In the genomic region with DNA sequence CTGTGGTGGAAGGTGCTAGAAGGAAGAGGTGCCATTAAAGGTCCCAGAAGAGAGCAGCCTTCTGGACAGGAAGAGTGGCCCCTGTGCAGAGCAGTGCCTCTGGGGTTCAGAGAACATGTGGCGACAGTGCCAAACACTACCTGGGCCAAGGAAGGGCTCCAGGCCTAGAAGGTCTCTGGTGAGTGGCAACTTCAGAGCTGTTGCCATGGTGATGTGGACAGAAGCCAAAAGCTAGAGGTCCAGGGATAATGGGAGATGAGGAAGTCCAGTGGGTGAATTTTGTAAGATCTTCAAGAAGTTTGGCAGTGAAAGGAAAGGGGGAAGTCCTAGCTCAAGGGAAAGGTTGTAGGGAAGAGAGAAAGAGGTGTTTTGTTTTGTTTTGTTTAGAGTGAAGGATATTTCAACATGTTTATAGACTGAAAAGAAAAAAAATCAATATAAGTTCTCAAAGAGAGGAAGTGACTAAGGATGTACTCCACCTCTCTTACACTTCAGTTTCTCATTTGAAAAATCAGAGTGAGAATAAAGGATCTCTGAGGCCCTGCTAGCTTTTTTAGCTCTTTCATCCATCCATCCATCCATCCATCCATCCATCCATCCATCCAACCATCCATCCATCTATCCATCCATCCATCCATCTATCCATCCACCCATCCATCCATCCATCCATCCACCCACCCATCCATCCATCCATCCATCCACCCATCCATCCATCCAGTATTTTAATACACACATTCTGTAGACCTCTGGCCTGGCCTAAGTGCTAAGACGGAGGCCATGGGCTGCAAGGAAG, we compare ENCODE assay signal across 9 cellular contexts.
DNase-seq lines count a peak whose midpoint lies in the region; ATAC-seq and TF ChIP-seq lines count a peak whose summit lies in the region.
"Had no signal": no experiment of that assay in that cellular context is flagged by ENCODE, and none has a peak within 500 bp of the region (broad histone marks: within the 10 kb centered on the region; RNA-seq: fewer than 3 reads in every experiment).

No MANE protein-coding gene starts in this region.

- H3K27ac Mint-ChIP-seq in CD14-positive monocyte = peak overlapping the region; percentile 80 to 97 (median 92)
- H3K27ac Mint-ChIP-seq in T-helper 1 cell treated with Interleukin-12 subunit alpha and Interleukin-12 subunit beta and Interleukin-4 antibody, amounts not matched to agents 30 μg/mL and 1 μg/mL, for 36 hours = peak overlapping the region; percentile 86

- peak overlapping the region; percentile 4 to 53 for H3K4me3 Mint-ChIP-seq in CD14-positive monocyte
- peak overlapping the region; percentile 49 for H3K4me3 Mint-ChIP-seq in T-helper 1 cell treated with Interleukin-12 subunit alpha and Interleukin-12 subunit beta and Interleukin-4 antibody, amounts not matched to agents 30 μg/mL and 1 μg/mL, for 36 hours

- H3K27ac ChIP-seq in foreskin keratinocyte = peak overlapping the region; percentile 2

- DNase-seq in CD14-positive monocyte (ENCODE audit: low spot score) (no peak), HCEC 1CT (peak; percentile 65), foreskin keratinocyte (peak in 1 of 2 donors; percentile 66), NCI-H2107 treated with DMSO at 0.1 percent for 48 hours (lab: John Stamatoyannopoulos, UW; ENCODE audit: unreplicated experiment) (no peak), T-helper 9 cell (no peak)
- DNase-seq: KBM-7 had no signal

- H3K27me3 ChIP-seq in foreskin keratinocyte = no peaks in the 10 kb centered on the region

- H3K4me1 Mint-ChIP-seq in CD14-positive monocyte = peaks cover 65% of the 10 kb centered on the region
- H3K4me1 Mint-ChIP-seq in T-helper 1 cell treated with Interleukin-12 subunit alpha and Interleukin-12 subunit beta and Interleukin-4 antibody, amounts not matched to agents 30 μg/mL and 1 μg/mL, for 36 hours (ENCODE audit: low read depth) = peaks cover 54% of the 10 kb centered on the region

- no peaks in the 10 kb centered on the region for H3K36me3 Mint-ChIP-seq in CD14-positive monocyte
- no peaks in the 10 kb centered on the region for H3K36me3 Mint-ChIP-seq in T-helper 1 cell treated with Interleukin-12 subunit alpha and Interleukin-12 subunit beta and Interleukin-4 antibody, amounts not matched to agents 30 μg/mL and 1 μg/mL, for 36 hours (ENCODE audit: low read depth)

- no peak for TF ChIP-seq CTCF in CD14-positive monocyte (IDR thresholded peaks at IDR 0.05)
- no peak for TF ChIP-seq CTCF in foreskin keratinocyte (conservative IDR thresholded peaks at IDR 0.05)

- H3K9me3 Mint-ChIP-seq in CD14-positive monocyte = peaks cover 0 to 2% (median 0%) of the 10 kb centered on the region in 7 donors
- H3K9me3 Mint-ChIP-seq in T-helper 1 cell treated with Interleukin-12 subunit alpha and Interleukin-12 subunit beta and Interleukin-4 antibody, amounts not matched to agents 30 μg/mL and 1 μg/mL, for 36 hours = no peaks in the 10 kb centered on the region

- ATAC-seq in foreskin keratinocyte (peak; percentile 20), HG03565 (IDR thresholded peaks at IDR 0.05; ENCODE audit: unreplicated experiment) (no peak), HG03097 (IDR thresholded peaks at IDR 0.05; ENCODE audit: low FRiP score, unreplicated experiment) (no peak)

- H3K4me1 ChIP-seq in foreskin keratinocyte = peaks cover 7% of the 10 kb centered on the region

- intact Hi-C loops in CD14-positive monocyte (cut with micrococcal nuclease) = no loop called here

- H3K27me3 Mint-ChIP-seq in CD14-positive monocyte (ENCODE audit: low read depth in 3 of 3) = peaks cover 0 to 6% (median 5%) of the 10 kb centered on the region in 3 donors
- no peaks in the 10 kb centered on the region for H3K27me3 Mint-ChIP-seq in T-helper 1 cell treated with Interleukin-12 subunit alpha and Interleukin-12 subunit beta and Interleukin-4 antibody, amounts not matched to agents 30 μg/mL and 1 μg/mL, for 36 hours (ENCODE audit: low read depth)
